In the genomic region with DNA sequence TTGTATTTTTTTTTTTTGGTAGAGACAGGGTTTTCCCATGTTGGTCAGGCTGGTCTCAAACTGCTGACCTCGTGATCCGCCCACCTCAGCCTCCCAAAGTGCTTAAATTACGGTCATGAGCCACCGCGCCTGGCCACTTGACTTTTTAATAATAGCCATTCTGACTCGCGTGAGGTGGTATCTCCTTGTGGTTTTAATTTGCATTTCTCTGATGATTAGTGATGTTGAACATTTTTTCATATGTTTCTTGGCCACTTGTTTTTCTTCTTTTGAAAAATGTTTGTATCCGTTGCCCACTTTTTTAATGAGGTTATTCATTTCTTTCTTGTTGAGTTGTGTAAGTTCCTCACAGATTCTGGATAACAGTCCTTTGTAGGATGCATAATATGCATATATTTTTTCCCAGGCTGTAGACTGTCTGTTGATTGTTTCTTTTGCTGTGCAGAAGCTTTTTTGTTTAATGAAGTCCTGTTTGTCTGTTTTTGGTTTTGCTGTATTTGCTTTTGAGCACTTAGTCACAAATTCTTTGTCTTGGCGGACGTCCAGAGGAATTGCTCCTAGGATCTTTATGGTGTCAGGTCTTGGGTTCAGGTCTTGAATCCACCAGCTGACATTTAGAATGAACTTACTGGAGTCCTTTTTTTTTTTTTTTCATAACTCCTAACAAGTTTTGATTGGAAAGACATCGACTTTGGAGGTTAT, we compare ENCODE assay signal across 12 cellular contexts. TPM values are rescaled to one million over a fixed set of nuclear protein-coding genes. Genes with fewer than 3 reads are reported as not detected.
DNase-seq lines count a peak whose midpoint lies in the region; ATAC-seq, FAIRE-seq and TF ChIP-seq lines count a peak whose summit lies in the region.
"Had no signal": no experiment of that assay in that cellular context is flagged by ENCODE, and none has a peak within 500 bp of the region (broad histone marks: within the 10 kb centered on the region; RNA-seq: fewer than 3 reads in every experiment).

No MANE protein-coding gene starts in this region.

- H3K79me2 ChIP-seq in GM12878 (ENCODE audit: control insufficient read depth, insufficient read depth, low read length) (peaks cover 5% of the 10 kb centered on the region), osteoblast (ENCODE audit: insufficient read depth, low read length) (no peaks in the 10 kb centered on the region)

- intact Hi-C loops in GM12878 (cut with micrococcal nuclease; ENCODE audit: unreplicated experiment): loop anchor here (2.0 kb wide), 1 partner anchor 14 kb away; a partner anchor contains a TSS

- no peak for TF ChIP-seq CTCF in GM12878 (IDR thresholded peaks at IDR 0.05 in 2 of 3, conservative IDR thresholded peaks at IDR 0.05 in 1 of 3; ENCODE audit: control insufficient read depth in 2 of 3, extremely low read depth in 1 of 3, insufficient read depth in 1 of 3, low read depth in 3 of 3, low read length in 3 of 3)
- no peak for TF ChIP-seq CTCF in osteoblast (IDR thresholded peaks at IDR 0.05; ENCODE audit: extremely low read depth, low read depth, low read length)

- H3K4me3 ChIP-seq in GM12878 (no peak overlapping the region), osteoblast (ENCODE audit: insufficient read depth, low read length) (no peak overlapping the region)
- H3K4me3 ChIP-seq: SJCRH30 had no signal

- no peak overlapping the region for H2AFZ ChIP-seq in GM12878 (ENCODE audit: control insufficient read depth, low read depth, low read length)
- H2AFZ ChIP-seq in osteoblast (ENCODE audit: low read length): no peak overlapping the region

- RAD21 ChIA-PET in GM12878 (lab: Charles Lee; ENCODE audit: unreplicated experiment): no interaction called here

- SMC1A ChIA-PET in GM12878 (lab: Charles Lee; ENCODE audit: uncharacterized antibody, unreplicated experiment): interaction anchor here (0.9 kb wide), 1 partner anchor 8 kb away, joined by 3 read pairs; no protein-coding TSS in a partner anchor

- CTCF ChIA-PET in GM12878 (lab: Yijun Ruan, JAX): no interaction called here

- peaks cover 15% of the 10 kb centered on the region for H3K4me1 ChIP-seq in GM12878 (ENCODE audit: control insufficient read depth, insufficient read depth, low read length)
- no peaks in the 10 kb centered on the region for H3K4me1 ChIP-seq in osteoblast (ENCODE audit: insufficient read depth, low read length)
- H3K4me1 ChIP-seq: SJCRH30 had no signal

- H4K20me1 ChIP-seq in GM12878 (ENCODE audit: control insufficient read depth, insufficient read depth): no peaks in the 10 kb centered on the region
- no peaks in the 10 kb centered on the region for H4K20me1 ChIP-seq in osteoblast (ENCODE audit: insufficient read depth, low read length)

- H3K27ac ChIP-seq in GM12878 (ENCODE audit: control insufficient read depth, insufficient read depth): peak overlapping the region; percentile 27
- peak overlapping the region; percentile 8 for H3K27ac ChIP-seq in osteoblast (ENCODE audit: low read depth, low read length)
- H3K27ac ChIP-seq: SJCRH30 had no signal

- no peak for TF ChIP-seq RAD21 in GM12878 (IDR thresholded peaks at IDR 0.05; ENCODE audit: insufficient read depth, low read depth, low read length)

- DNase-seq in GM12878 (ENCODE audit: low read depth, low spot score): peak; percentile 44
- DNase-seq in osteoblast (ENCODE audit: insufficient read length, low spot score, missing footprints): peak; percentile 55
- no peak for DNase-seq in kidney glomerular epithelial cell (lab: John Stamatoyannopoulos, UW)
- DNase-seq in T-helper 9 cell: no peak
- DNase-seq in cerebellar cortex (ENCODE audit: low spot score): no peak
- DNase-seq: effector CD4-positive, alpha-beta T cell; mammary epithelial cell; occipital lobe; SJCRH30 had no signal

- no TSS peak for BruUV-seq in GM12878 (replicated peaks; lab: Mats Ljungman, UMichigan)

- peaks cover 10 to 13% of the 10 kb centered on the region in 2 experiments for H3K36me3 ChIP-seq in GM12878 (ENCODE audit: control insufficient read depth in 2 of 2, insufficient read depth in 2 of 2, low read length in 1 of 2)
- peaks cover 6% of the 10 kb centered on the region for H3K36me3 ChIP-seq in osteoblast (ENCODE audit: insufficient read depth, low read length)

- no peak overlapping the region for H3K9ac ChIP-seq in GM12878 (ENCODE audit: control insufficient read depth, insufficient read depth, low read length)

- H3K4me2 ChIP-seq in GM12878 (ENCODE audit: control insufficient read depth, insufficient read depth) (peak overlapping the region; percentile 53; the same call in 1 of the 2 replicates), osteoblast (ENCODE audit: insufficient read depth, low read length) (no peak overlapping the region)

- POLR2A ChIA-PET in GM12878 (lab: Charles Lee): no interaction called here

- in situ Hi-C loops in GM12878 (cut with MboI): no loop called here

- peak in 1 of 2 experiments; percentile 70; a peak in 2 of 4 replicates for TF ChIP-seq EP300 in GM12878 (IDR thresholded peaks at IDR 0.05; ENCODE audit: borderline replicate concordance in 1 of 2, control insufficient read depth in 1 of 2, low read depth in 2 of 2, low read length in 2 of 2)

- H3K9me3 ChIP-seq in GM12878 (replicated peaks; ENCODE audit: control insufficient read depth, insufficient read depth, low read length): no peaks in the 10 kb centered on the region
- no peaks in the 10 kb centered on the region for H3K9me3 ChIP-seq in osteoblast (ENCODE audit: low read depth, low read length)
- H3K9me3 ChIP-seq: SJCRH30 had no signal

- ATAC-seq in GM18498 (IDR thresholded peaks at IDR 0.05; ENCODE audit: unreplicated experiment): peak; percentile 52
- peak; percentile 58 for ATAC-seq in HG03354 (IDR thresholded peaks at IDR 0.05; ENCODE audit: poor library complexity, severe bottlenecking, unreplicated experiment)
- ATAC-seq in GM12878: peak; percentile 90
- ATAC-seq: WTC11 had no signal

- 7% methylated on average over 11 of the region's 11 CpGs for WGBS in GM12878 (ENCODE audit: insufficient coverage, insufficient replicate concordance, low lambda C conversion rate, missing lambda C conversion rate)

- no peak for FAIRE-seq in GM12878 (lab: Jason Lieb, UNC)

- H3K27me3 ChIP-seq in GM12878 (replicated peaks in 1 of 2; ENCODE audit: control insufficient read depth in 2 of 2, insufficient read depth in 2 of 2, low read length in 1 of 2) (no peaks in the 10 kb centered on the region), osteoblast (ENCODE audit: insufficient read depth, low read length) (no peaks in the 10 kb centered on the region)
- H3K27me3 ChIP-seq: SJCRH30 had no signal

- TF ChIP-seq POLR2A in GM12878 (IDR thresholded peaks at IDR 0.05; ENCODE audit: low read depth, low read length): no peak

RNA-seq across cellular contexts. Expression of a gene that starts 10.3 kb away (rescaled TPM):
- total RNA-seq in GM12878 (2013; cell fraction: nucleolus; rRNA removed): 11.7 and 13.8 TPM in 2 replicates
- total RNA-seq in GM12878 (2014; rRNA removed) (71.2 and 81.8 TPM in 2 replicates), GM12878 (2014; rRNA removed; fragmentation: Illumina TruSeq; extraction: Trizol) (47.6 and 55.7 TPM in 2 replicates), GM12878 (2021) (79.7 and 90.9 TPM in 2 replicates), osteoblast (20.9 and 24.6 TPM in 2 replicates)
- polyA plus RNA-seq in GM12878 (2011; ENCODE audit: low read depth): 13.7 TPM
- polyA plus RNA-seq in GM12878 (2011; rRNA removed) (16.2 and 27.7 TPM in 2 replicates), GM12878 (2014; fragmentation: Illumina TruSeq; extraction: Trizol) (16.5 and 44.3 TPM in 2 replicates), GM12878 (2014; fragmentation: Nextera tagmentation; extraction: Ambion mirVana) (10 to 100 TPM in 1 of 2 experiments, 1 to 10 TPM in 1; 9.6 to 16.4 TPM), GM12878 (2014; rRNA removed) (66.9 and 68.4 TPM in 2 replicates), GM12878 (2016; fragmentation: Nextera tagmentation; extraction: Ambion mirVana) (10 to 100 TPM in 1 of 2 experiments, 1 to 10 TPM in 1; 8.2 to 46.3 TPM)
- polyA plus RNA-seq in GM12878 (2011; cell fraction: cytosol; rRNA removed): 37.0 and 60.9 TPM in 2 replicates
- 21.7 and 34.5 TPM in 2 replicates for polyA plus RNA-seq in GM12878 (2011; cell fraction: nucleus; rRNA removed)
- polyA plus RNA-seq in GM12878 (2012): 23.3 and 33.4 TPM in 2 replicates
- 44.8 and 87.5 TPM in 2 replicates for polyA minus RNA-seq in GM12878 (2011; rRNA and poly(A)+ RNA removed)
- polyA minus RNA-seq in GM12878 (2011; cell fraction: cytosol; rRNA and poly(A)+ RNA removed): 35.5 and 42.9 TPM in 2 replicates
- polyA minus RNA-seq in GM12878 (2011; cell fraction: nucleus; rRNA and poly(A)+ RNA removed): 12.3 and 23.3 TPM in 2 replicates

RNA-seq across cellular contexts. Expression of a gene that starts 13.0 kb away (rescaled TPM):
- 4.5 and 6.7 TPM in 2 replicates for total RNA-seq in GM12878 (2013; cell fraction: nucleolus; rRNA removed)
- total RNA-seq in GM12878 (2014; rRNA removed) (61.5 and 65.0 TPM in 2 replicates), GM12878 (2014; rRNA removed; fragmentation: Illumina TruSeq; extraction: Trizol) (37.6 and 38.1 TPM in 2 replicates), GM12878 (2021) (40.9 and 41.5 TPM in 2 replicates), osteoblast (10.1 and 10.6 TPM in 2 replicates)
- polyA plus RNA-seq in GM12878 (2011; ENCODE audit: low read depth): 9.8 TPM
- polyA plus RNA-seq in GM12878 (2011; rRNA removed) (31.6 and 36.4 TPM in 2 replicates), GM12878 (2014; fragmentation: Illumina TruSeq; extraction: Trizol) (18.4 and 42.6 TPM in 2 replicates), GM12878 (2014; fragmentation: Nextera tagmentation; extraction: Ambion mirVana) (10 to 100 TPM in 1 of 2 experiments, 1 to 10 TPM in 1; 4.0 to 10.3 TPM), GM12878 (2014; rRNA removed) (68.5 and 73.6 TPM in 2 replicates), GM12878 (2016; fragmentation: Nextera tagmentation; extraction: Ambion mirVana) (10 to 100 TPM; 66.7 to 97.8 TPM)
- polyA plus RNA-seq in GM12878 (2011; cell fraction: cytosol; rRNA removed): 46.6 and 57.4 TPM in 2 replicates
- polyA plus RNA-seq in GM12878 (2011; cell fraction: nucleus; rRNA removed): 25.1 and 30.4 TPM in 2 replicates
- 29.3 and 31.8 TPM in 2 replicates for polyA plus RNA-seq in GM12878 (2012)
- 11.2 and 15.8 TPM in 2 replicates for polyA minus RNA-seq in GM12878 (2011; rRNA and poly(A)+ RNA removed)
- 9.6 and 11.4 TPM in 2 replicates for polyA minus RNA-seq in GM12878 (2011; cell fraction: cytosol; rRNA and poly(A)+ RNA removed)
- 4.0 and 8.3 TPM in 2 replicates for polyA minus RNA-seq in GM12878 (2011; cell fraction: nucleus; rRNA and poly(A)+ RNA removed)

RNA-seq across cellular contexts. Expression of a gene that starts 13.2 kb away (rescaled TPM):
- 207 and 245 TPM in 2 replicates for total RNA-seq in GM12878 (2013; cell fraction: nucleolus; rRNA removed)
- total RNA-seq in GM12878 (2014; rRNA removed) (56.1 and 69.6 TPM in 2 replicates), GM12878 (2014; rRNA removed; fragmentation: Illumina TruSeq; extraction: Trizol) (24.8 and 26.7 TPM in 2 replicates), GM12878 (2021) (86.8 and 103 TPM in 2 replicates), osteoblast (15.2 and 22.1 TPM in 2 replicates)
- 26.2 TPM for polyA plus RNA-seq in GM12878 (2011; ENCODE audit: low read depth)
- polyA plus RNA-seq in GM12878 (2011; rRNA removed) (21.4 and 43.6 TPM in 2 replicates), GM12878 (2014; fragmentation: Illumina TruSeq; extraction: Trizol) (29.8 and 50.0 TPM in 2 replicates), GM12878 (2014; fragmentation: Nextera tagmentation; extraction: Ambion mirVana) (1 to 10 TPM; 2.3 to 3.5 TPM), GM12878 (2014; rRNA removed) (84.2 and 91.5 TPM in 2 replicates), GM12878 (2016; fragmentation: Nextera tagmentation; extraction: Ambion mirVana) (10 to 100 TPM; 28.7 to 30.6 TPM)
- 34.1 and 49.3 TPM in 2 replicates for polyA plus RNA-seq in GM12878 (2011; cell fraction: cytosol; rRNA removed)
- polyA plus RNA-seq in GM12878 (2011; cell fraction: nucleus; rRNA removed): 389 and 485 TPM in 2 replicates
- 40.1 and 40.7 TPM in 2 replicates for polyA plus RNA-seq in GM12878 (2012)
- 94.9 and 113 TPM in 2 replicates for polyA minus RNA-seq in GM12878 (2011; rRNA and poly(A)+ RNA removed)
- 56.0 and 75.9 TPM in 2 replicates for polyA minus RNA-seq in GM12878 (2011; cell fraction: cytosol; rRNA and poly(A)+ RNA removed)
- 192 and 321 TPM in 2 replicates for polyA minus RNA-seq in GM12878 (2011; cell fraction: nucleus; rRNA and poly(A)+ RNA removed)

Comparison
In these comparisons a context has a peak if more than half of its experiments do, and no peak if none do; other contexts are left out.
1. DNase-seq: peak in GM12878 (single experiment) and osteoblast (single experiment); none in kidney glomerular epithelial cell (single experiment), T-helper 9 cell (single experiment) and cerebellar cortex (single experiment).
2. Peak in every context shown above with its lines, with median percentiles within 50 percentile points of each other: ATAC-seq.